ENCODE assay signal across 1 cellular context in genomic region chr1:247371801-247372259, GRCh38.
A peak's percentile ranks its signal among the peaks of the same experiment; 100 is the strongest.
TF ChIP-seq lines count a peak whose summit lies in the region.

No MANE protein-coding gene starts in this region.

TF ChIP-seq in K562, 482 proteins besides CTCF, POLR2A, EP300 and RAD21 (continued from another document and continues in another):
- no peak for TF ChIP-seq ZFP36 (IDR thresholded peaks at IDR 0.05; ENCODE audit: low read depth, low read length, partially characterized antibody)
- no peak for TF ChIP-seq ZBTB17 (CRISPR knock-in tag; IDR thresholded peaks at IDR 0.05)
- 0 out of 2 replicates have a peak, but pooled peaks have one; percentile 40 for TF ChIP-seq PTRF (tag; IDR thresholded peaks at IDR 0.05)
- TF ChIP-seq CSDE1 (IDR thresholded peaks at IDR 0.05): no peak
- no peak; the same call in 1 of the 2 replicates for TF ChIP-seq SMAD3 (CRISPR knock-in tag; conservative IDR thresholded peaks at IDR 0.05)
- TF ChIP-seq ZFX (CRISPR knock-in tag; IDR thresholded peaks at IDR 0.05): no peak
- TF ChIP-seq TCF3 (CRISPR knock-in tag; IDR thresholded peaks at IDR 0.05): no peak
- TF ChIP-seq NUFIP1 (IDR thresholded peaks at IDR 0.05; ENCODE audit: partially characterized antibody): no peak
- TF ChIP-seq FOXJ3 (CRISPR knock-in tag; IDR thresholded peaks at IDR 0.05): no peak
- no peak for TF ChIP-seq CHAMP1 (IDR thresholded peaks at IDR 0.05)
- TF ChIP-seq POLR3G (IDR thresholded peaks at IDR 0.05; ENCODE audit: extremely low read depth, insufficient read length, insufficient replicate concordance): no peak
- TF ChIP-seq, protein P1, sequence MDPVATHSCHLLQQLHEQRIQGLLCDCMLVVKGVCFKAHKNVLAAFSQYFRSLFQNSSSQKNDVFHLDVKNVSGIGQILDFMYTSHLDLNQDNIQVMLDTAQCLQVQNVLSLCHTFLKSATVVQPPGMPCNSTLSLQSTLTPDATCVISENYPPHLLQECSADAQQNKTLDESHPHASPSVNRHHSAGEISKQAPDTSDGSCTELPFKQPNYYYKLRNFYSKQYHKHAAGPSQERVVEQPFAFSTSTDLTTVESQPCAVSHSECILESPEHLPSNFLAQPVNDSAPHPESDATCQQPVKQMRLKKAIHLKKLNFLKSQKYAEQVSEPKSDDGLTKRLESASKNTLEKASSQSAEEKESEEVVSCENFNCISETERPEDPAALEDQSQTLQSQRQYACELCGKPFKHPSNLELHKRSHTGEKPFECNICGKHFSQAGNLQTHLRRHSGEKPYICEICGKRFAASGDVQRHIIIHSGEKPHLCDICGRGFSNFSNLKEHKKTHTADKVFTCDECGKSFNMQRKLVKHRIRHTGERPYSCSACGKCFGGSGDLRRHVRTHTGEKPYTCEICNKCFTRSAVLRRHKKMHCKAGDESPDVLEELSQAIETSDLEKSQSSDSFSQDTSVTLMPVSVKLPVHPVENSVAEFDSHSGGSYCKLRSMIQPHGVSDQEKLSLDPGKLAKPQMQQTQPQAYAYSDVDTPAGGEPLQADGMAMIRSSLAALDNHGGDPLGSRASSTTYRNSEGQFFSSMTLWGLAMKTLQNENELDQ (CRISPR knock-in tag; IDR thresholded peaks at IDR 0.05; ENCODE audit: borderline replicate concordance): no peak
- TF ChIP-seq NFYB (IDR thresholded peaks at IDR 0.05; ENCODE audit: extremely low read depth, insufficient read length): no peak
- TF ChIP-seq, protein P2, sequence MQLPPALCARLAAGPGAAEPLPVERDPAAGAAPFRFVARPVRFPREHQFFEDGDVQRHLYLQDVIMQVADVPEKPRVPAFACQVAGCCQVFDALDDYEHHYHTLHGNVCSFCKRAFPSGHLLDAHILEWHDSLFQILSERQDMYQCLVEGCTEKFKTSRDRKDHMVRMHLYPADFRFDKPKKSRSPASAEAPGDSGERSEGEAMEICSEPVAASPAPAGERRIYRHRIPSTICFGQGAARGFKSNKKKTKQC (CRISPR knock-in tag; IDR thresholded peaks at IDR 0.05): no peak
- TF ChIP-seq ZBTB33 (CRISPR knock-in tag; IDR thresholded peaks at IDR 0.05): peak; percentile 83
- TF ChIP-seq, protein P3, sequence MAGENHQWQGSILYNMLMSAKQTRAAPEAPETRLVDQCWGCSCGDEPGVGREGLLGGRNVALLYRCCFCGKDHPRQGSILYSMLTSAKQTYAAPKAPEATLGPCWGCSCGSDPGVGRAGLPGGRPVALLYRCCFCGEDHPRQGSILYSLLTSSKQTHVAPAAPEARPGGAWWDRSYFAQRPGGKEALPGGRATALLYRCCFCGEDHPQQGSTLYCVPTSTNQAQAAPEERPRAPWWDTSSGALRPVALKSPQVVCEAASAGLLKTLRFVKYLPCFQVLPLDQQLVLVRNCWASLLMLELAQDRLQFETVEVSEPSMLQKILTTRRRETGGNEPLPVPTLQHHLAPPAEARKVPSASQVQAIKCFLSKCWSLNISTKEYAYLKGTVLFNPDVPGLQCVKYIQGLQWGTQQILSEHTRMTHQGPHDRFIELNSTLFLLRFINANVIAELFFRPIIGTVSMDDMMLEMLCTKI (IDR thresholded peaks at IDR 0.05; ENCODE audit: partially characterized antibody): no peak
- TF ChIP-seq, protein P4, sequence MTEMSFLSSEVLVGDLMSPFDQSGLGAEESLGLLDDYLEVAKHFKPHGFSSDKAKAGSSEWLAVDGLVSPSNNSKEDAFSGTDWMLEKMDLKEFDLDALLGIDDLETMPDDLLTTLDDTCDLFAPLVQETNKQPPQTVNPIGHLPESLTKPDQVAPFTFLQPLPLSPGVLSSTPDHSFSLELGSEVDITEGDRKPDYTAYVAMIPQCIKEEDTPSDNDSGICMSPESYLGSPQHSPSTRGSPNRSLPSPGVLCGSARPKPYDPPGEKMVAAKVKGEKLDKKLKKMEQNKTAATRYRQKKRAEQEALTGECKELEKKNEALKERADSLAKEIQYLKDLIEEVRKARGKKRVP (CRISPR knock-in tag; IDR thresholded peaks at IDR 0.05): no peak
- TF ChIP-seq NR1H2 (CRISPR knock-in tag; IDR thresholded peaks at IDR 0.05): no peak
- no peak for TF ChIP-seq BHLHE40 (IDR thresholded peaks at IDR 0.05; ENCODE audit: low read length)
- no peak for TF ChIP-seq CBFA2T3 (IDR thresholded peaks at IDR 0.05)
- TF ChIP-seq GATA2 (CRISPR knock-in tag; IDR thresholded peaks at IDR 0.05): no peak
- TF ChIP-seq ZNF174 (CRISPR knock-in tag; IDR thresholded peaks at IDR 0.05): no peak
- TF ChIP-seq, protein P5, sequence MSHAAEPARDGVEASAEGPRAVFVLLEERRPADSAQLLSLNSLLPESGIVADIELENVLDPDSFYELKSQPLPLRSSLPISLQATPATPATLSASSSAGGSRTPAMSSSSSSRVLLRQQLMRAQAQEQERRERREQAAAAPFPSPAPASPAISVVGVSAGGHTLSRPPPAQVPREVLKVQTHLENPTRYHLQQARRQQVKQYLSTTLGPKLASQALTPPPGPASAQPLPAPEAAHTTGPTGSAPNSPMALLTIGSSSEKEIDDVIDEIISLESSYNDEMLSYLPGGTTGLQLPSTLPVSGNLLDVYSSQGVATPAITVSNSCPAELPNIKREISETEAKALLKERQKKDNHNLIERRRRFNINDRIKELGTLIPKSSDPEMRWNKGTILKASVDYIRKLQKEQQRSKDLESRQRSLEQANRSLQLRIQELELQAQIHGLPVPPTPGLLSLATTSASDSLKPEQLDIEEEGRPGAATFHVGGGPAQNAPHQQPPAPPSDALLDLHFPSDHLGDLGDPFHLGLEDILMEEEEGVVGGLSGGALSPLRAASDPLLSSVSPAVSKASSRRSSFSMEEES (CRISPR knock-in tag; IDR thresholded peaks at IDR 0.05): no peak
- TF ChIP-seq GATAD2A (IDR thresholded peaks at IDR 0.05): no peak
- TF ChIP-seq PYGO2 (tag; IDR thresholded peaks at IDR 0.05): 0 out of 2 replicates have a peak, but pooled peaks have one; percentile 11
- no peak for TF ChIP-seq ZNF778 (CRISPR knock-in tag; IDR thresholded peaks at IDR 0.05)
- TF ChIP-seq RCOR1 (IDR thresholded peaks at IDR 0.05; ENCODE audit: borderline replicate concordance in 1 of 2, low read depth in 2 of 2, low read length in 2 of 2): no peak
- TF ChIP-seq ILK (tag; IDR thresholded peaks at IDR 0.05; ENCODE audit: borderline replicate concordance, low read depth): no peak
- TF ChIP-seq KHSRP (IDR thresholded peaks at IDR 0.05): no peak
- no peak for TF ChIP-seq BACH1 (tag; IDR thresholded peaks at IDR 0.05)
- no peak for TF ChIP-seq ZNF561 (CRISPR knock-in tag; conservative IDR thresholded peaks at IDR 0.05)
- TF ChIP-seq ZBTB2 (IDR thresholded peaks at IDR 0.05): no peak
- no peak for TF ChIP-seq PPARD (CRISPR knock-in tag; IDR thresholded peaks at IDR 0.05)
- peak; percentile 14 to 88 (median 67) for TF ChIP-seq YY1 (IDR thresholded peaks at IDR 0.05; ENCODE audit: borderline replicate concordance in 1 of 3, control insufficient read depth in 1 of 3, extremely low read depth in 1 of 3, insufficient read depth in 3 of 3, insufficient read length in 1 of 3, insufficient replicate concordance in 2 of 3, low read depth in 1 of 3, low read length in 2 of 3)
- no peak for TF ChIP-seq COPS2 (conservative IDR thresholded peaks at IDR 0.05)
- TF ChIP-seq TSHZ1 (CRISPR knock-in tag; IDR thresholded peaks at IDR 0.05): no peak
- no peak for TF ChIP-seq MXD1 (CRISPR knock-in tag; IDR thresholded peaks at IDR 0.05; ENCODE audit: borderline replicate concordance, poor library complexity, severe bottlenecking)
- TF ChIP-seq CEBPG (CRISPR knock-in tag; IDR thresholded peaks at IDR 0.05): no peak
- no peak for TF ChIP-seq CEBPG (tag; conservative IDR thresholded peaks at IDR 0.05 in 1 of 2, IDR thresholded peaks at IDR 0.05 in 1 of 2)
- TF ChIP-seq ADNP (tag; IDR thresholded peaks at IDR 0.05): no peak
- TF ChIP-seq, protein P6, sequence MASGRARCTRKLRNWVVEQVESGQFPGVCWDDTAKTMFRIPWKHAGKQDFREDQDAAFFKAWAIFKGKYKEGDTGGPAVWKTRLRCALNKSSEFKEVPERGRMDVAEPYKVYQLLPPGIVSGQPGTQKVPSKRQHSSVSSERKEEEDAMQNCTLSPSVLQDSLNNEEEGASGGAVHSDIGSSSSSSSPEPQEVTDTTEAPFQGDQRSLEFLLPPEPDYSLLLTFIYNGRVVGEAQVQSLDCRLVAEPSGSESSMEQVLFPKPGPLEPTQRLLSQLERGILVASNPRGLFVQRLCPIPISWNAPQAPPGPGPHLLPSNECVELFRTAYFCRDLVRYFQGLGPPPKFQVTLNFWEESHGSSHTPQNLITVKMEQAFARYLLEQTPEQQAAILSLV (tag; IDR thresholded peaks at IDR 0.05): peak; percentile 40; the same call in 1 of the 2 replicates
